In the genomic region with DNA sequence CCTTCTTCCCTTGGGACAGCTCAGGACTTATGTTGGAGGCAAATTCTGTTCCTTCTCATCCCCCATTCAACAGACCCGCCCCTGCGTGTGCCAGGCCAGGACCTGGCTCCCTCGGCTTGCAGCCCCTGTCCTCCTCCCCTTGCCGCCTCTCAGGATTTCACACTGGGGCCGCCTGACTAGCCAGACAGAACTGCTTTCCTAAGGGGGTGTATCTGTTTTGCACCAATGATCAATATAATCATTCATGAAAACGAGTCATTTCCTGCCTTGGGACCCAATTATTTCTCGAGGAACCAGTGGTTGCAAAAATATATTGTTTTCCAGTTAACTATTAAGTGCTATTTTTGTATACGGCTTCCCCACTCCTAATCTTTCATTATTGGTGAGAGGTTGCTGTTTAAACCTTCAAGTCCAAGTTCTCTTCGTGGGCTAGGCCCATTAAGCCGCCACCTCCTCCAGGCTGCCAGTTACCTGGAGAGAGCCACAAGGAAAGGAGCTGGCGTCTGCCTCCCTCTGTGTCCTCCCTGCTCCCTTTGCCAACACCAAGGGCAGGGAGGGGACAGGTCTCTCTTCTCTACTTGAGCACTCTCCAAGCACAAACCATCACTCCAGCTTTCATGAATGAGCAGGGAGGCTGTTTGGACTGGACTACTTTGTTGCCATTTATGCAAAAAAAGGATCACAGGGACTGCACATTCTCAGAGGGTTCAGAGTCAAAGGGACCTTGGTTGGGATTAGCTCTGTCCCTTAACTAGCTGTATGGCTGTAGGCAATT, we compare ENCODE assay signal across 12 cellular contexts. TPM values are rescaled to one million over a fixed set of nuclear protein-coding genes. Genes with fewer than 3 reads are reported as not detected.
DNase-seq lines count a peak whose midpoint lies in the region; ATAC-seq and TF ChIP-seq lines count a peak whose summit lies in the region.
"Had no signal": no experiment of that assay in that cellular context is flagged by ENCODE, and none has a peak within 500 bp of the region (broad histone marks: within the 10 kb centered on the region; RNA-seq: fewer than 3 reads in every experiment).

No MANE protein-coding gene starts in this region.

- H3K4me1 ChIP-seq in esophagus (ENCODE audit: control insufficient read depth in 2 of 2, insufficient read depth in 2 of 2, low read length in 1 of 2) (peaks cover 8 to 19% of the 10 kb centered on the region in 2 donors), suprapubic skin (peaks cover 76% of the 10 kb centered on the region)

- H3K4me3 Mint-ChIP-seq in activated naive CD8-positive, alpha-beta T cell treated with anti-CD3 and anti-CD28 coated beads, Interleukin-2, amount 50 U/mL, for 24 hours = no peak overlapping the region
- H3K4me3 Mint-ChIP-seq in activated naive CD8-positive, alpha-beta T cell treated with anti-CD3 and anti-CD28 coated beads for 36 hours = no peak overlapping the region

- H3K27me3 ChIP-seq in esophagus (ENCODE audit: control insufficient read depth in 1 of 2, insufficient read depth in 2 of 2, low read length in 2 of 2) (no peaks in the 10 kb centered on the region), suprapubic skin (no peaks in the 10 kb centered on the region)
- H3K27me3 ChIP-seq: transverse colon had no signal

- no peaks in the 10 kb centered on the region for H3K9me3 Mint-ChIP-seq in activated naive CD8-positive, alpha-beta T cell treated with anti-CD3 and anti-CD28 coated beads, Interleukin-2, amount 50 U/mL, for 24 hours
- H3K9me3 Mint-ChIP-seq in activated naive CD8-positive, alpha-beta T cell treated with anti-CD3 and anti-CD28 coated beads for 36 hours = no peaks in the 10 kb centered on the region

- no peak for DNase-seq in activated naive CD8-positive, alpha-beta T cell treated with anti-CD3 and anti-CD28 coated beads, Interleukin-2, amount 50 U/mL, for 24 hours
- DNase-seq in activated naive CD8-positive, alpha-beta T cell treated with anti-CD3 and anti-CD28 coated beads for 36 hours = no peak
- DNase-seq in NCI-H82 (lab: John Stamatoyannopoulos, UW) = peak; percentile 66
- DNase-seq in suprapubic skin (ENCODE audit: low spot score in 2 of 2) = no peak
- no peak for DNase-seq in stimulated activated CD4-positive, alpha-beta T cell treated with anti-CD3 and anti-CD28 coated beads, Interleukin-12 subunit alpha, Interleukin-12 subunit beta, amount 100 ng/mL, for 4 hours
- DNase-seq in stimulated activated CD4-positive, alpha-beta T cell treated with anti-CD3 and anti-CD28 coated beads, Interleukin-1b, Interleukin-23, amount 100 ng/mL, for 48 hours = no peak
- DNase-seq: activated T-cell treated with anti-CD3 and anti-CD28 coated beads, Interleukin-2, amount 50 U/mL, for 1 hour; NCI-H2227 treated with DMSO at 0.1 percent for 48 hours; occipital lobe; transverse colon had no signal

- H3K36me3 ChIP-seq in esophagus (ENCODE audit: control insufficient read depth in 2 of 2, insufficient read depth in 2 of 2, low read length in 1 of 2) (no peaks in the 10 kb centered on the region), suprapubic skin (no peaks in the 10 kb centered on the region)
- H3K36me3 ChIP-seq: transverse colon had no signal

- no peak for TF ChIP-seq EP300 in suprapubic skin (IDR thresholded peaks at IDR 0.05)

- H3K4me1 Mint-ChIP-seq in activated naive CD8-positive, alpha-beta T cell treated with anti-CD3 and anti-CD28 coated beads, Interleukin-2, amount 50 U/mL, for 24 hours = peaks cover 45% of the 10 kb centered on the region
- H3K4me1 Mint-ChIP-seq in activated naive CD8-positive, alpha-beta T cell treated with anti-CD3 and anti-CD28 coated beads for 36 hours = peaks cover 29% of the 10 kb centered on the region

- no peaks in the 10 kb centered on the region for H3K27me3 Mint-ChIP-seq in activated naive CD8-positive, alpha-beta T cell treated with anti-CD3 and anti-CD28 coated beads, Interleukin-2, amount 50 U/mL, for 24 hours
- no peaks in the 10 kb centered on the region for H3K27me3 Mint-ChIP-seq in activated naive CD8-positive, alpha-beta T cell treated with anti-CD3 and anti-CD28 coated beads for 36 hours

- H3K9me3 ChIP-seq in esophagus (ENCODE audit: control insufficient read depth in 2 of 2, insufficient read depth in 1 of 2, low read depth in 1 of 2, low read length in 1 of 2) (no peaks in the 10 kb centered on the region), suprapubic skin (no peaks in the 10 kb centered on the region)
- H3K9me3 ChIP-seq: transverse colon had no signal

- H3K4me3 ChIP-seq in esophagus (ENCODE audit: low read depth in 1 of 2, low read length in 2 of 2) (no peak overlapping the region), suprapubic skin (no peak overlapping the region)
- H3K4me3 ChIP-seq: transverse colon had no signal

- no peak for ATAC-seq in activated naive CD8-positive, alpha-beta T cell treated with anti-CD3 and anti-CD28 coated beads, Interleukin-2, amount 50 U/mL, for 24 hours
- no peak for ATAC-seq in HG02610 (IDR thresholded peaks at IDR 0.05; ENCODE audit: unreplicated experiment)

- WGBS in esophagus, 2 donors = 70 to 74% methylated on average over 11 of the region's 11 CpGs
- 68% methylated on average over 11 of the region's 11 CpGs for WGBS in suprapubic skin

- no peak for TF ChIP-seq POLR2A in suprapubic skin (IDR thresholded peaks at IDR 0.05)

- no peak for TF ChIP-seq CTCF in suprapubic skin (IDR thresholded peaks at IDR 0.05)

- H3K27ac ChIP-seq in esophagus (ENCODE audit: low read depth in 2 of 2, low read length in 1 of 2) (peak overlapping the region; percentile 16 to 96), suprapubic skin (peak overlapping the region; percentile 89)
- H3K27ac ChIP-seq: transverse colon had no signal

- peak overlapping the region; percentile 38 for H3K27ac Mint-ChIP-seq in activated naive CD8-positive, alpha-beta T cell treated with anti-CD3 and anti-CD28 coated beads, Interleukin-2, amount 50 U/mL, for 24 hours
- no peak overlapping the region for H3K27ac Mint-ChIP-seq in activated naive CD8-positive, alpha-beta T cell treated with anti-CD3 and anti-CD28 coated beads for 36 hours

- H3K36me3 Mint-ChIP-seq in activated naive CD8-positive, alpha-beta T cell treated with anti-CD3 and anti-CD28 coated beads, Interleukin-2, amount 50 U/mL, for 24 hours (ENCODE audit: low read depth) = peaks cover 6% of the 10 kb centered on the region
- peaks cover 5% of the 10 kb centered on the region for H3K36me3 Mint-ChIP-seq in activated naive CD8-positive, alpha-beta T cell treated with anti-CD3 and anti-CD28 coated beads for 36 hours

RNA-seq across cellular contexts. Expression of a gene that starts 8.9 kb away (rescaled TPM):
- 10 to 100 TPM; 29.0 to 31.4 TPM for total RNA-seq in activated naive CD8-positive, alpha-beta T cell treated with anti-CD3 and anti-CD28 coated beads for 36 hours
- polyA plus RNA-seq in esophagus = 10 to 100 TPM; 11.8 to 15.8 TPM
- total RNA-seq in suprapubic skin = 10 to 100 TPM; 49.1 to 68.5 (median 60.9) TPM

RNA-seq across cellular contexts. Expression of a gene that starts 18.6 kb away (rescaled TPM):
- total RNA-seq in activated naive CD8-positive, alpha-beta T cell treated with anti-CD3 and anti-CD28 coated beads for 36 hours = 100 to 1,000 TPM; 168 to 170 TPM
- polyA plus RNA-seq in esophagus = 10 to 100 TPM; 30.1 to 32.9 TPM
- total RNA-seq in suprapubic skin = 10 to 100 TPM; 53.2 to 73.3 (median 65.9) TPM
